ENCODE assay signal across 14 cellular contexts in genomic region chr18:44859751-44860458, GRCh38.
"Had no signal": no experiment of that assay in that cellular context is flagged by ENCODE, and none has a peak within 500 bp of the region (broad histone marks: within the 10 kb centered on the region; RNA-seq: fewer than 3 reads in every experiment).

No MANE protein-coding gene starts in this region.

- H3K4me3 ChIP-seq: adrenal gland, heart left ventricle, left ventricle myocardium inferior, right atrium auricular region, stomach, testis had no signal

- H3K4me1 ChIP-seq: adrenal gland, testis had no signal

- H3K27me3 ChIP-seq: adrenal gland, right atrium auricular region, stomach, testis had no signal

- ATAC-seq: activated naive CD4-positive, alpha-beta T cell treated with anti-CD3 and anti-CD28 coated beads, Interleukin-2, amount 50 U/mL, for 72 hours had no signal

- H3K36me3 ChIP-seq: adrenal gland, heart left ventricle, left ventricle myocardium inferior, right atrium auricular region, stomach, WERI-Rb-1 had no signal

- H3K27ac ChIP-seq: epithelial cell of prostate, heart left ventricle, left ventricle myocardium inferior, right atrium auricular region, testis, WERI-Rb-1 had no signal

- H3K9me3 ChIP-seq: adrenal gland, heart left ventricle, right atrium auricular region, stomach, testis had no signal

- DNase-seq: activated CD4-positive, alpha-beta T cell treated with anti-CD3 and anti-CD28 coated beads, Interleukin-2, amount 50 U/mL, for 48 hours; activated gamma-delta T cell treated with Interleukin-2 at 50 U/mL for 16 hours; adrenal gland; heart left ventricle; left ventricle myocardium inferior; occipital lobe; small intestine; stimulated activated CD4-positive, alpha-beta T cell treated with anti-CD3 and anti-CD28 coated beads, Interleukin-4, amount 100 ng/mL, for 1 hour; stomach; testis; WERI-Rb-1 had no signal
